Comparison of ENCODE assay signal across 25 cellular contexts in the genomic region with DNA sequence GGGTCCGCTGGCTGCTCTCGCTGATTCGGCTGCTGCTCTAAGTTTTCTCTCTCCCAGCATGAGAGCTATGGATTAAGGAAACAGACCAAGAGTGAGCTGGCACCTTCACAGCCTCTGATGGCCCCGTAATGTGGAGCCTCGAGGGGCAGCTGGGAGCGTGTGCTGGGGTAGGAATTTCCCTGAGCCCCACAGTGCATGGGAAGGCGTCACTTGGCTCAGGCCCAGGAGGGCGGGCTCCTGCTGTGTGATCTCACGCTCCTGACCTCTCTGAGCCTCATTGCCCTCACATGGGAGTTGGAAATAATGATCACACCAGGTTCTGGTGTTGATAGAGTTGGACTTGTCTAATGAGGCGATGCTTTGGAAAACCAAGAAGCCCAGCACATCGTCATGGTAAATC.
DNase-seq lines count a peak whose midpoint lies in the region; ATAC-seq, FAIRE-seq and TF ChIP-seq lines count a peak whose summit lies in the region.
"Had no signal": no experiment of that assay in that cellular context is flagged by ENCODE, and none has a peak within 500 bp of the region (broad histone marks: within the 10 kb centered on the region; RNA-seq: fewer than 3 reads in every experiment).

No MANE protein-coding gene starts in this region.

- no peak overlapping the region for H4K91ac ChIP-seq in H1 (replicated peaks; ENCODE audit: insufficient read length, low read length)

- H3K27me3 ChIP-seq in H1 (replicated peaks in 1 of 4; ENCODE audit: control insufficient read depth in 3 of 4, extremely low read depth in 1 of 4, insufficient read depth in 3 of 4, low read length in 3 of 4): no peaks in the 10 kb centered on the region

- no peak for FAIRE-seq in H1 (lab: Jason Lieb, UNC)
- FAIRE-seq: D721Med, GM19239, H54 had no signal

- H3K36me3 Mint-ChIP-seq in activated CD8-positive, alpha-beta T cell treated with anti-CD3 and anti-CD28 coated beads for 36 hours (ENCODE audit: low read depth): peaks cover 32% of the 10 kb centered on the region
- H3K36me3 Mint-ChIP-seq in activated CD8-positive, alpha-beta T cell treated with anti-CD3 and anti-CD28 coated beads, Interleukin-2, amount 10 ng/mL, durations not matched to agents 7 days and 5 days (ENCODE audit: low read depth): peaks cover 35% of the 10 kb centered on the region
- H3K36me3 Mint-ChIP-seq in T-helper 17 cell (ENCODE audit: low read depth): peaks cover 2% of the 10 kb centered on the region
- H3K36me3 Mint-ChIP-seq in stimulated activated naive CD8-positive, alpha-beta T cell treated with anti-CD3 and anti-CD28 coated beads, Interleukin-15, Interleukin-2, amounts not matched to agents 100 ng/mL and 50 ng/mL, for 24 hours (ENCODE audit: low read depth): peaks cover 22% of the 10 kb centered on the region

- H2BK120ac ChIP-seq in H1 (replicated peaks; ENCODE audit: low read depth, low read length): no peak overlapping the region

- TF ChIP-seq POLR2A in H1 (IDR thresholded peaks at IDR 0.05; ENCODE audit: control extremely low read depth in 1 of 2, low read depth in 2 of 2, low read length in 2 of 2): no peak

- ATAC-seq in activated CD8-positive, alpha-beta T cell treated with anti-CD3 and anti-CD28 coated beads for 36 hours: no peak
- ATAC-seq in activated CD8-positive, alpha-beta T cell treated with anti-CD3 and anti-CD28 coated beads, Interleukin-2, amount 10 ng/mL, durations not matched to agents 7 days and 5 days: no peak
- ATAC-seq in T-helper 17 cell (no peak), GM21825 (IDR thresholded peaks at IDR 0.05; ENCODE audit: unreplicated experiment) (no peak), GM21515 (IDR thresholded peaks at IDR 0.05; ENCODE audit: unreplicated experiment) (no peak)
- ATAC-seq: SK-N-SH treated with all-trans-retinoic acid at 6 μM for 48 hours had no signal

- no peak overlapping the region for H3K14ac ChIP-seq in H1 (ENCODE audit: insufficient read length)

- H3K79me2 ChIP-seq in H1 (ENCODE audit: control insufficient read depth in 1 of 2, insufficient read depth in 2 of 2, low read length in 2 of 2): no peaks in the 10 kb centered on the region

- no peaks in the 10 kb centered on the region for H3K27me3 Mint-ChIP-seq in activated CD8-positive, alpha-beta T cell treated with anti-CD3 and anti-CD28 coated beads for 36 hours
- no peaks in the 10 kb centered on the region for H3K27me3 Mint-ChIP-seq in activated CD8-positive, alpha-beta T cell treated with anti-CD3 and anti-CD28 coated beads, Interleukin-2, amount 10 ng/mL, durations not matched to agents 7 days and 5 days (ENCODE audit: low read depth)
- H3K27me3 Mint-ChIP-seq in T-helper 17 cell: no peaks in the 10 kb centered on the region
- no peaks in the 10 kb centered on the region for H3K27me3 Mint-ChIP-seq in stimulated activated naive CD8-positive, alpha-beta T cell treated with anti-CD3 and anti-CD28 coated beads, Interleukin-15, Interleukin-2, amounts not matched to agents 100 ng/mL and 50 ng/mL, for 24 hours

- no peak for TF ChIP-seq EP300 in H1 (IDR thresholded peaks at IDR 0.05; ENCODE audit: borderline replicate concordance in 1 of 2, low read depth in 2 of 2, low read length in 2 of 2)

- TF ChIP-seq CTCF in activated CD8-positive, alpha-beta T cell treated with anti-CD3 and anti-CD28 coated beads for 36 hours (IDR thresholded peaks at IDR 0.05): no peak
- TF ChIP-seq CTCF in H1 (IDR thresholded peaks at IDR 0.05; ENCODE audit: control extremely low read depth in 1 of 3, insufficient read depth in 1 of 3, low read depth in 1 of 3, low read length in 3 of 3): no peak

- no peaks in the 10 kb centered on the region for H3K23me2 ChIP-seq in H1 (ENCODE audit: low read depth, low read length)

- H2BK20ac ChIP-seq in H1 (ENCODE audit: low read length): no peak overlapping the region

- WGBS in H1 (ENCODE audit: extremely low coverage in 1 of 2, insufficient coverage in 1 of 2, insufficient read length in 1 of 2, insufficient replicate concordance in 2 of 2, low coverage in 1 of 2, low lambda C conversion rate in 2 of 2, missing lambda C conversion rate in 1 of 2), 2 experiments: 80% methylated on average over 9 of the region's 11 CpGs; no CpG with 5 or more reads in 1 of the 2 experiments

- no peak for TF ChIP-seq RAD21 in H1 (IDR thresholded peaks at IDR 0.05 in 1 of 2, conservative IDR thresholded peaks at IDR 0.05 in 1 of 2; ENCODE audit: low read depth in 2 of 2, low read length in 2 of 2)

- no peak overlapping the region for H3K18ac ChIP-seq in H1 (ENCODE audit: extremely low read depth, low read length)

- peaks cover 0 to 8% (median 5%) of the 10 kb centered on the region in 4 experiments; a peak in 6 of 7 replicates for H3K4me1 ChIP-seq in H1 (replicated peaks in 1 of 4; ENCODE audit: control insufficient read depth in 3 of 4, insufficient read depth in 4 of 4, low read length in 3 of 4)

- no peak overlapping the region for H3K4me3 ChIP-seq in H1 (ENCODE audit: extremely low read depth in 1 of 4, insufficient read depth in 2 of 4, low read depth in 3 of 4, low read length in 4 of 4)

- no peak overlapping the region for H2AK5ac ChIP-seq in H1 (ENCODE audit: low read depth, low read length)

- H2BK15ac ChIP-seq in H1 (ENCODE audit: low read length): no peak overlapping the region

- H2BK12ac ChIP-seq in H1 (ENCODE audit: low read depth, low read length): no peak overlapping the region

- no peaks in the 10 kb centered on the region; the same call in none of the 2 replicates for H3K79me1 ChIP-seq in H1 (ENCODE audit: low read depth, low read length)

- peaks cover 0 to 1% of the 10 kb centered on the region in 2 experiments for H4K20me1 ChIP-seq in H1 (replicated peaks in 1 of 2; ENCODE audit: control insufficient read depth in 1 of 2, insufficient read depth in 2 of 2, low read length in 2 of 2)

- no peak overlapping the region for H3K9ac ChIP-seq in H1 (replicated peaks in 1 of 4; ENCODE audit: extremely low read depth in 1 of 4, low read depth in 3 of 4, low read length in 3 of 4)

- peaks cover 88% of the 10 kb centered on the region for H3K4me1 Mint-ChIP-seq in activated CD8-positive, alpha-beta T cell treated with anti-CD3 and anti-CD28 coated beads for 36 hours (ENCODE audit: low read depth)
- peaks cover 90% of the 10 kb centered on the region for H3K4me1 Mint-ChIP-seq in activated CD8-positive, alpha-beta T cell treated with anti-CD3 and anti-CD28 coated beads, Interleukin-2, amount 10 ng/mL, durations not matched to agents 7 days and 5 days (ENCODE audit: low read depth)
- peaks cover 61% of the 10 kb centered on the region for H3K4me1 Mint-ChIP-seq in T-helper 17 cell
- H3K4me1 Mint-ChIP-seq in stimulated activated naive CD8-positive, alpha-beta T cell treated with anti-CD3 and anti-CD28 coated beads, Interleukin-15, Interleukin-2, amounts not matched to agents 100 ng/mL and 50 ng/mL, for 24 hours (ENCODE audit: low read depth): peaks cover 90% of the 10 kb centered on the region

- H3K4ac ChIP-seq in H1 (replicated peaks; ENCODE audit: insufficient read length, low read depth, low read length): no peak overlapping the region

- H4K8ac ChIP-seq in H1 (ENCODE audit: extremely low read depth, insufficient read depth, low read length): no peak overlapping the region

- DNase-seq in activated CD8-positive, alpha-beta T cell treated with anti-CD3 and anti-CD28 coated beads for 36 hours: no peak
- no peak for DNase-seq in activated CD8-positive, alpha-beta T cell treated with anti-CD3 and anti-CD28 coated beads, Interleukin-2, amount 10 ng/mL, durations not matched to agents 7 days and 5 days
- no peak for DNase-seq in T-helper 17 cell
- DNase-seq in H1 (ENCODE audit: low read depth in 1 of 2, low spot score in 2 of 2): no peak
- no peak for DNase-seq in HCEC 1CT
- DNase-seq: 8988T, AML-193, EL, GF-D8, KBM-7, MM.1S, NCI-H1092, NCI-H1436, NCI-H187 treated with DMSO at 0.1 percent for 48 hours, NCI-H2107, NCI-H510A treated with DMSO at 0.1 percent for 48 hours, NCI-H748 treated with DMSO at 0.1 percent for 48 hours had no signal

- H3K4me2 ChIP-seq in H1 (ENCODE audit: insufficient read depth in 1 of 2, low read depth in 2 of 2, low read length in 2 of 2): no peak overlapping the region

- no peaks in the 10 kb centered on the region for H3K9me3 ChIP-seq in T-helper 17 cell (ENCODE audit: control insufficient read depth, low read length, poor library complexity, severe bottlenecking)
- H3K9me3 ChIP-seq in H1 (ENCODE audit: insufficient read depth in 2 of 2, low read depth in 1 of 2, low read length in 1 of 2): no peaks in the 10 kb centered on the region

- peaks cover 3% of the 10 kb centered on the region for H3K9me3 Mint-ChIP-seq in activated CD8-positive, alpha-beta T cell treated with anti-CD3 and anti-CD28 coated beads for 36 hours
- no peaks in the 10 kb centered on the region for H3K9me3 Mint-ChIP-seq in activated CD8-positive, alpha-beta T cell treated with anti-CD3 and anti-CD28 coated beads, Interleukin-2, amount 10 ng/mL, durations not matched to agents 7 days and 5 days (ENCODE audit: insufficient read depth)
- H3K9me3 Mint-ChIP-seq in stimulated activated naive CD8-positive, alpha-beta T cell treated with anti-CD3 and anti-CD28 coated beads, Interleukin-15, Interleukin-2, amounts not matched to agents 100 ng/mL and 50 ng/mL, for 24 hours: no peaks in the 10 kb centered on the region

- no peak overlapping the region for H3K56ac ChIP-seq in H1 (replicated peaks; ENCODE audit: insufficient read length, low read depth, low read length)

- intact Hi-C loops in activated CD8-positive, alpha-beta T cell treated with anti-CD3 and anti-CD28 coated beads for 36 hours (cut with micrococcal nuclease): no loop called here

- H3K4me3 Mint-ChIP-seq in activated CD8-positive, alpha-beta T cell treated with anti-CD3 and anti-CD28 coated beads for 36 hours: no peak overlapping the region
- H3K4me3 Mint-ChIP-seq in activated CD8-positive, alpha-beta T cell treated with anti-CD3 and anti-CD28 coated beads, Interleukin-2, amount 10 ng/mL, durations not matched to agents 7 days and 5 days: no peak overlapping the region
- H3K4me3 Mint-ChIP-seq in T-helper 17 cell: no peak overlapping the region
- H3K4me3 Mint-ChIP-seq in stimulated activated naive CD8-positive, alpha-beta T cell treated with anti-CD3 and anti-CD28 coated beads, Interleukin-15, Interleukin-2, amounts not matched to agents 100 ng/mL and 50 ng/mL, for 24 hours: no peak overlapping the region
- H3K4me3 Mint-ChIP-seq: CD14-positive monocyte had no signal

- POLR2A ChIA-PET in activated CD8-positive, alpha-beta T cell treated with anti-CD3 and anti-CD28 coated beads for 36 hours (lab: Charles Lee): interaction anchor here (0.8 to 4.6 kb wide), 3 partner anchors 10 to 67 kb away, joined by 3 to 46 read pairs (median 5); a partner anchor contains a TSS
- POLR2A ChIA-PET in activated CD8-positive, alpha-beta T cell treated with anti-CD3 and anti-CD28 coated beads, Interleukin-2, amount 10 ng/mL, durations not matched to agents 7 days and 5 days (lab: Charles Lee): interaction anchor here (0.7 to 4.9 kb wide), 2 partner anchors 11 to 20 kb away, joined by 3 to 29 read pairs; no protein-coding TSS in a partner anchor
- POLR2A ChIA-PET in H1 (lab: Charles Lee; ENCODE audit: partially characterized antibody): interaction anchor here (0.8 to 1.2 kb wide), 2 partner anchors 8 to 9 kb away, joined by 3 read pairs; no protein-coding TSS in a partner anchor

- CTCF ChIA-PET in activated CD8-positive, alpha-beta T cell treated with anti-CD3 and anti-CD28 coated beads for 36 hours (lab: Charles Lee): interaction anchor here (0.7 to 3.9 kb wide), 3 partner anchors 9 to 200 kb away, joined by 3 to 18 read pairs (median 8); no protein-coding TSS in a partner anchor
- CTCF ChIA-PET in activated CD8-positive, alpha-beta T cell treated with anti-CD3 and anti-CD28 coated beads, Interleukin-2, amount 10 ng/mL, durations not matched to agents 7 days and 5 days (lab: Charles Lee): interaction anchor here (1.2 to 2.5 kb wide), 3 partner anchors 8 to 70 kb away, joined by 3 to 10 read pairs (median 8); no protein-coding TSS in a partner anchor
- CTCF ChIA-PET in H1 (lab: Charles Lee; ENCODE audit: partially characterized antibody): interaction anchor here (0.6 to 1.2 kb wide), 9 partner anchors 9 to 276 kb away, joined by 3 to 4 read pairs (median 3); no protein-coding TSS in a partner anchor

- no peak overlapping the region for H2BK5ac ChIP-seq in H1 (ENCODE audit: low read depth, low read length)

- H3K23ac ChIP-seq in H1 (ENCODE audit: insufficient read length): no peak overlapping the region

- H2AFZ ChIP-seq in H1 (ENCODE audit: low read length): no peak overlapping the region

- H4K5ac ChIP-seq in H1 (ENCODE audit: insufficient read length, low read depth, low read length): no peak overlapping the region

- peak overlapping the region; percentile 9 for H3K27ac Mint-ChIP-seq in activated CD8-positive, alpha-beta T cell treated with anti-CD3 and anti-CD28 coated beads for 36 hours
- no peak overlapping the region for H3K27ac Mint-ChIP-seq in activated CD8-positive, alpha-beta T cell treated with anti-CD3 and anti-CD28 coated beads, Interleukin-2, amount 10 ng/mL, durations not matched to agents 7 days and 5 days
- peak overlapping the region; percentile 0 for H3K27ac Mint-ChIP-seq in T-helper 17 cell
- H3K27ac Mint-ChIP-seq in stimulated activated naive CD8-positive, alpha-beta T cell treated with anti-CD3 and anti-CD28 coated beads, Interleukin-15, Interleukin-2, amounts not matched to agents 100 ng/mL and 50 ng/mL, for 24 hours: peak overlapping the region; percentile 83

- H3K27ac ChIP-seq in H1 (ENCODE audit: low read depth, low read length): no peak overlapping the region

- H3K36me3 ChIP-seq in H1 (ENCODE audit: control insufficient read depth in 2 of 4, insufficient read depth in 4 of 4, low read length in 3 of 4): no peaks in the 10 kb centered on the region
